ENCODE assay signal across 1 cellular context in genomic region chr14:58199726-58200479, GRCh38.
TF ChIP-seq lines count a peak whose summit lies in the region.

TSS of gene ACTR10 (plus strand) at chr14:58200149. CDS start at chr14:58200218, 69 bp downstream.

TF ChIP-seq in WTC11, 78 proteins besides CTCF, POLR2A, EP300 and RAD21 (continued from another document):
- TF ChIP-seq, protein P1, sequence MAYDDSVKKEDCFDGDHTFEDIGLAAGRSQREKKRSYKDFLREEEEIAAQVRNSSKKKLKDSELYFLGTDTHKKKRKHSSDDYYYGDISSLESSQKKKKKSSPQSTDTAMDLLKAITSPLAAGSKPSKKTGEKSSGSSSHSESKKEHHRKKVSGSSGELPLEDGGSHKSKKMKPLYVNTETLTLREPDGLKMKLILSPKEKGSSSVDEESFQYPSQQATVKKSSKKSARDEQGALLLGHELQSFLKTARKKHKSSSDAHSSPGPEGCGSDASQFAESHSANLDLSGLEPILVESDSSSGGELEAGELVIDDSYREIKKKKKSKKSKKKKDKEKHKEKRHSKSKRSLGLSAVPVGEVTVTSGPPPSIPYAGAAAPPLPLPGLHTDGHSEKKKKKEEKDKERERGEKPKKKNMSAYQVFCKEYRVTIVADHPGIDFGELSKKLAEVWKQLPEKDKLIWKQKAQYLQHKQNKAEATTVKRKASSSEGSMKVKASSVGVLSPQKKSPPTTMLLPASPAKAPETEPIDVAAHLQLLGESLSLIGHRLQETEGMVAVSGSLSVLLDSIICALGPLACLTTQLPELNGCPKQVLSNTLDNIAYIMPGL (CRISPR knock-in tag; IDR thresholded peaks at IDR 0.05), result 0 out of 2 replicates have a peak, but pooled peaks have one; percentile 39
- TF ChIP-seq, protein P2, sequence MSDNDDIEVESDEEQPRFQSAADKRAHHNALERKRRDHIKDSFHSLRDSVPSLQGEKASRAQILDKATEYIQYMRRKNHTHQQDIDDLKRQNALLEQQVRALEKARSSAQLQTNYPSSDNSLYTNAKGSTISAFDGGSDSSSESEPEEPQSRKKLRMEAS (CRISPR knock-in tag; IDR thresholded peaks at IDR 0.05), result no peak; the same call in 1 of the 2 replicates
- TF ChIP-seq JAZF1 (CRISPR knock-in tag; IDR thresholded peaks at IDR 0.05), result no peak
- peak; percentile 87 for TF ChIP-seq SP1 (CRISPR knock-in tag; conservative IDR thresholded peaks at IDR 0.05)
- TF ChIP-seq, protein P3, sequence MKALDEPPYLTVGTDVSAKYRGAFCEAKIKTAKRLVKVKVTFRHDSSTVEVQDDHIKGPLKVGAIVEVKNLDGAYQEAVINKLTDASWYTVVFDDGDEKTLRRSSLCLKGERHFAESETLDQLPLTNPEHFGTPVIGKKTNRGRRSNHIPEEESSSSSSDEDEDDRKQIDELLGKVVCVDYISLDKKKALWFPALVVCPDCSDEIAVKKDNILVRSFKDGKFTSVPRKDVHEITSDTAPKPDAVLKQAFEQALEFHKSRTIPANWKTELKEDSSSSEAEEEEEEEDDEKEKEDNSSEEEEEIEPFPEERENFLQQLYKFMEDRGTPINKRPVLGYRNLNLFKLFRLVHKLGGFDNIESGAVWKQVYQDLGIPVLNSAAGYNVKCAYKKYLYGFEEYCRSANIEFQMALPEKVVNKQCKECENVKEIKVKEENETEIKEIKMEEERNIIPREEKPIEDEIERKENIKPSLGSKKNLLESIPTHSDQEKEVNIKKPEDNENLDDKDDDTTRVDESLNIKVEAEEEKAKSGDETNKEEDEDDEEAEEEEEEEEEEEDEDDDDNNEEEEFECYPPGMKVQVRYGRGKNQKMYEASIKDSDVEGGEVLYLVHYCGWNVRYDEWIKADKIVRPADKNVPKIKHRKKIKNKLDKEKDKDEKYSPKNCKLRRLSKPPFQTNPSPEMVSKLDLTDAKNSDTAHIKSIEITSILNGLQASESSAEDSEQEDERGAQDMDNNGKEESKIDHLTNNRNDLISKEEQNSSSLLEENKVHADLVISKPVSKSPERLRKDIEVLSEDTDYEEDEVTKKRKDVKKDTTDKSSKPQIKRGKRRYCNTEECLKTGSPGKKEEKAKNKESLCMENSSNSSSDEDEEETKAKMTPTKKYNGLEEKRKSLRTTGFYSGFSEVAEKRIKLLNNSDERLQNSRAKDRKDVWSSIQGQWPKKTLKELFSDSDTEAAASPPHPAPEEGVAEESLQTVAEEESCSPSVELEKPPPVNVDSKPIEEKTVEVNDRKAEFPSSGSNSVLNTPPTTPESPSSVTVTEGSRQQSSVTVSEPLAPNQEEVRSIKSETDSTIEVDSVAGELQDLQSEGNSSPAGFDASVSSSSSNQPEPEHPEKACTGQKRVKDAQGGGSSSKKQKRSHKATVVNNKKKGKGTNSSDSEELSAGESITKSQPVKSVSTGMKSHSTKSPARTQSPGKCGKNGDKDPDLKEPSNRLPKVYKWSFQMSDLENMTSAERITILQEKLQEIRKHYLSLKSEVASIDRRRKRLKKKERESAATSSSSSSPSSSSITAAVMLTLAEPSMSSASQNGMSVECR (CRISPR knock-in tag; IDR thresholded peaks at IDR 0.05; ENCODE audit: borderline replicate concordance), result peak; percentile 59; the same call in 1 of the 2 replicates
- no peak for TF ChIP-seq SOX15 (CRISPR knock-in tag; IDR thresholded peaks at IDR 0.05)
- no peak for TF ChIP-seq ZNF219 (CRISPR knock-in tag; IDR thresholded peaks at IDR 0.05; ENCODE audit: borderline replicate concordance)
- TF ChIP-seq STAT6 (CRISPR knock-in tag; conservative IDR thresholded peaks at IDR 0.05; ENCODE audit: low read depth), result no peak
- no peak for TF ChIP-seq ZNF121 (CRISPR knock-in tag; IDR thresholded peaks at IDR 0.05)
- no peak for TF ChIP-seq EMX1 (CRISPR knock-in tag; IDR thresholded peaks at IDR 0.05)
- no peak for TF ChIP-seq NR2C2 (CRISPR knock-in tag; IDR thresholded peaks at IDR 0.05)
- no peak for TF ChIP-seq RORB (CRISPR knock-in tag; IDR thresholded peaks at IDR 0.05)
- TF ChIP-seq JUN (CRISPR knock-in tag; IDR thresholded peaks at IDR 0.05), result no peak
- no peak for TF ChIP-seq ZNF396 (CRISPR knock-in tag; IDR thresholded peaks at IDR 0.05; ENCODE audit: borderline replicate concordance)
- TF ChIP-seq NR3C1 (CRISPR knock-in tag; conservative IDR thresholded peaks at IDR 0.05; ENCODE audit: low read depth), result no peak
- TF ChIP-seq MLX (CRISPR knock-in tag; IDR thresholded peaks at IDR 0.05), result no peak
- TF ChIP-seq, protein P4, sequence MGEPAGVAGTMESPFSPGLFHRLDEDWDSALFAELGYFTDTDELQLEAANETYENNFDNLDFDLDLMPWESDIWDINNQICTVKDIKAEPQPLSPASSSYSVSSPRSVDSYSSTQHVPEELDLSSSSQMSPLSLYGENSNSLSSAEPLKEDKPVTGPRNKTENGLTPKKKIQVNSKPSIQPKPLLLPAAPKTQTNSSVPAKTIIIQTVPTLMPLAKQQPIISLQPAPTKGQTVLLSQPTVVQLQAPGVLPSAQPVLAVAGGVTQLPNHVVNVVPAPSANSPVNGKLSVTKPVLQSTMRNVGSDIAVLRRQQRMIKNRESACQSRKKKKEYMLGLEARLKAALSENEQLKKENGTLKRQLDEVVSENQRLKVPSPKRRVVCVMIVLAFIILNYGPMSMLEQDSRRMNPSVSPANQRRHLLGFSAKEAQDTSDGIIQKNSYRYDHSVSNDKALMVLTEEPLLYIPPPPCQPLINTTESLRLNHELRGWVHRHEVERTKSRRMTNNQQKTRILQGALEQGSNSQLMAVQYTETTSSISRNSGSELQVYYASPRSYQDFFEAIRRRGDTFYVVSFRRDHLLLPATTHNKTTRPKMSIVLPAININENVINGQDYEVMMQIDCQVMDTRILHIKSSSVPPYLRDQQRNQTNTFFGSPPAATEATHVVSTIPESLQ (CRISPR knock-in tag; IDR thresholded peaks at IDR 0.05), result no peak
- TF ChIP-seq, protein P5, sequence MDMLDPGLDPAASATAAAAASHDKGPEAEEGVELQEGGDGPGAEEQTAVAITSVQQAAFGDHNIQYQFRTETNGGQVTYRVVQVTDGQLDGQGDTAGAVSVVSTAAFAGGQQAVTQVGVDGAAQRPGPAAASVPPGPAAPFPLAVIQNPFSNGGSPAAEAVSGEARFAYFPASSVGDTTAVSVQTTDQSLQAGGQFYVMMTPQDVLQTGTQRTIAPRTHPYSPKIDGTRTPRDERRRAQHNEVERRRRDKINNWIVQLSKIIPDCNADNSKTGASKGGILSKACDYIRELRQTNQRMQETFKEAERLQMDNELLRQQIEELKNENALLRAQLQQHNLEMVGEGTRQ (CRISPR knock-in tag; IDR thresholded peaks at IDR 0.05), result no peak; the same call in 1 of the 2 replicates
- TF ChIP-seq, protein P6, sequence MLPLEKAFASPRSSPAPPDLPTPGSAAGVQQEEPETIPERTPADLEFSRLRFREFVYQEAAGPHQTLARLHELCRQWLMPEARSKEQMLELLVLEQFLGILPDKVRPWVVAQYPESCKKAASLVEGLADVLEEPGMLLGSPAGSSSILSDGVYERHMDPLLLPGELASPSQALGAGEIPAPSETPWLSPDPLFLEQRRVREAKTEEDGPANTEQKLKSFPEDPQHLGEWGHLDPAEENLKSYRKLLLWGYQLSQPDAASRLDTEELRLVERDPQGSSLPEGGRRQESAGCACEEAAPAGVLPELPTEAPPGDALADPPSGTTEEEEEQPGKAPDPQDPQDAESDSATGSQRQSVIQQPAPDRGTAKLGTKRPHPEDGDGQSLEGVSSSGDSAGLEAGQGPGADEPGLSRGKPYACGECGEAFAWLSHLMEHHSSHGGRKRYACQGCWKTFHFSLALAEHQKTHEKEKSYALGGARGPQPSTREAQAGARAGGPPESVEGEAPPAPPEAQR (CRISPR knock-in tag; IDR thresholded peaks at IDR 0.05), result no peak
- TF ChIP-seq, protein P7, sequence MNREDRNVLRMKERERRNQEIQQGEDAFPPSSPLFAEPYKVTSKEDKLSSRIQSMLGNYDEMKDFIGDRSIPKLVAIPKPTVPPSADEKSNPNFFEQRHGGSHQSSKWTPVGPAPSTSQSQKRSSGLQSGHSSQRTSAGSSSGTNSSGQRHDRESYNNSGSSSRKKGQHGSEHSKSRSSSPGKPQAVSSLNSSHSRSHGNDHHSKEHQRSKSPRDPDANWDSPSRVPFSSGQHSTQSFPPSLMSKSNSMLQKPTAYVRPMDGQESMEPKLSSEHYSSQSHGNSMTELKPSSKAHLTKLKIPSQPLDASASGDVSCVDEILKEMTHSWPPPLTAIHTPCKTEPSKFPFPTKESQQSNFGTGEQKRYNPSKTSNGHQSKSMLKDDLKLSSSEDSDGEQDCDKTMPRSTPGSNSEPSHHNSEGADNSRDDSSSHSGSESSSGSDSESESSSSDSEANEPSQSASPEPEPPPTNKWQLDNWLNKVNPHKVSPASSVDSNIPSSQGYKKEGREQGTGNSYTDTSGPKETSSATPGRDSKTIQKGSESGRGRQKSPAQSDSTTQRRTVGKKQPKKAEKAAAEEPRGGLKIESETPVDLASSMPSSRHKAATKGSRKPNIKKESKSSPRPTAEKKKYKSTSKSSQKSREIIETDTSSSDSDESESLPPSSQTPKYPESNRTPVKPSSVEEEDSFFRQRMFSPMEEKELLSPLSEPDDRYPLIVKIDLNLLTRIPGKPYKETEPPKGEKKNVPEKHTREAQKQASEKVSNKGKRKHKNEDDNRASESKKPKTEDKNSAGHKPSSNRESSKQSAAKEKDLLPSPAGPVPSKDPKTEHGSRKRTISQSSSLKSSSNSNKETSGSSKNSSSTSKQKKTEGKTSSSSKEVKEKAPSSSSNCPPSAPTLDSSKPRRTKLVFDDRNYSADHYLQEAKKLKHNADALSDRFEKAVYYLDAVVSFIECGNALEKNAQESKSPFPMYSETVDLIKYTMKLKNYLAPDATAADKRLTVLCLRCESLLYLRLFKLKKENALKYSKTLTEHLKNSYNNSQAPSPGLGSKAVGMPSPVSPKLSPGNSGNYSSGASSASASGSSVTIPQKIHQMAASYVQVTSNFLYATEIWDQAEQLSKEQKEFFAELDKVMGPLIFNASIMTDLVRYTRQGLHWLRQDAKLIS (CRISPR knock-in tag; IDR thresholded peaks at IDR 0.05; ENCODE audit: borderline replicate concordance), result no peak
- TF ChIP-seq GTF2I (CRISPR knock-in tag; conservative IDR thresholded peaks at IDR 0.05), result no peak
- TF ChIP-seq FOXK1 (CRISPR knock-in tag; IDR thresholded peaks at IDR 0.05), result 0 out of 2 replicates have a peak, but pooled peaks have one; percentile 36
- no peak for TF ChIP-seq HMGA2 (CRISPR knock-in tag; IDR thresholded peaks at IDR 0.05)
